1 cellular context compared by ENCODE assay signal in the genomic region with DNA sequence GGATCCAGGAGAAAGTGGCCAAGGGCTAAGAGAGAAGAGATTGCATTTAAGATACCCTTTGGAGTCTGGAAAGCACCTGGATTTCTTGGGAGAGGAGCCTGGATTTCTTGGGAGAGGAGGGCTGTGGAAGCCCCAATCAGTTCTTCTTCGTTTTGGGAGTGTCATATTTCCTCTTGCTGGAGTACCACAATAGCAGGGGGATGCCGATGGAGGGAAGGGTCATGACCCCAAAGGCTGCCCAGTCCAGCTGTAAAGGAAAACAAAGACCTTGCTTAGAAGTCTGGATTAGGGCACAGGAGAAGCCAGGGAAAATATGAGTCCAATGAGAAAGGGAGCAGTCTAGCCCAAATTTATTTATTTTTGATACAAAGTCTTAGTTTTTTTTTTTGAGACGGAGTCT.
TF ChIP-seq lines count a peak whose summit lies in the region.

No MANE protein-coding gene starts in this region.

TF ChIP-seq in WTC11, 78 proteins besides CTCF, POLR2A, EP300 and RAD21 (continued from another document):
- TF ChIP-seq, protein P1, sequence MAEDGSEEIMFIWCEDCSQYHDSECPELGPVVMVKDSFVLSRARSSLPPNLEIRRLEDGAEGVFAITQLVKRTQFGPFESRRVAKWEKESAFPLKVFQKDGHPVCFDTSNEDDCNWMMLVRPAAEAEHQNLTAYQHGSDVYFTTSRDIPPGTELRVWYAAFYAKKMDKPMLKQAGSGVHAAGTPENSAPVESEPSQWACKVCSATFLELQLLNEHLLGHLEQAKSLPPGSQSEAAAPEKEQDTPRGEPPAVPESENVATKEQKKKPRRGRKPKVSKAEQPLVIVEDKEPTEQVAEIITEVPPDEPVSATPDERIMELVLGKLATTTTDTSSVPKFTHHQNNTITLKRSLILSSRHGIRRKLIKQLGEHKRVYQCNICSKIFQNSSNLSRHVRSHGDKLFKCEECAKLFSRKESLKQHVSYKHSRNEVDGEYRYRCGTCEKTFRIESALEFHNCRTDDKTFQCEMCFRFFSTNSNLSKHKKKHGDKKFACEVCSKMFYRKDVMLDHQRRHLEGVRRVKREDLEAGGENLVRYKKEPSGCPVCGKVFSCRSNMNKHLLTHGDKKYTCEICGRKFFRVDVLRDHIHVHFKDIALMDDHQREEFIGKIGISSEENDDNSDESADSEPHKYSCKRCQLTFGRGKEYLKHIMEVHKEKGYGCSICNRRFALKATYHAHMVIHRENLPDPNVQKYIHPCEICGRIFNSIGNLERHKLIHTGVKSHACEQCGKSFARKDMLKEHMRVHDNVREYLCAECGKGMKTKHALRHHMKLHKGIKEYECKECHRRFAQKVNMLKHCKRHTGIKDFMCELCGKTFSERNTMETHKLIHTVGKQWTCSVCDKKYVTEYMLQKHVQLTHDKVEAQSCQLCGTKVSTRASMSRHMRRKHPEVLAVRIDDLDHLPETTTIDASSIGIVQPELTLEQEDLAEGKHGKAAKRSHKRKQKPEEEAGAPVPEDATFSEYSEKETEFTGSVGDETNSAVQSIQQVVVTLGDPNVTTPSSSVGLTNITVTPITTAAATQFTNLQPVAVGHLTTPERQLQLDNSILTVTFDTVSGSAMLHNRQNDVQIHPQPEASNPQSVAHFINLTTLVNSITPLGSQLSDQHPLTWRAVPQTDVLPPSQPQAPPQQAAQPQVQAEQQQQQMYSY (CRISPR knock-in tag; IDR thresholded peaks at IDR 0.05), result no peak
- TF ChIP-seq, protein P2, sequence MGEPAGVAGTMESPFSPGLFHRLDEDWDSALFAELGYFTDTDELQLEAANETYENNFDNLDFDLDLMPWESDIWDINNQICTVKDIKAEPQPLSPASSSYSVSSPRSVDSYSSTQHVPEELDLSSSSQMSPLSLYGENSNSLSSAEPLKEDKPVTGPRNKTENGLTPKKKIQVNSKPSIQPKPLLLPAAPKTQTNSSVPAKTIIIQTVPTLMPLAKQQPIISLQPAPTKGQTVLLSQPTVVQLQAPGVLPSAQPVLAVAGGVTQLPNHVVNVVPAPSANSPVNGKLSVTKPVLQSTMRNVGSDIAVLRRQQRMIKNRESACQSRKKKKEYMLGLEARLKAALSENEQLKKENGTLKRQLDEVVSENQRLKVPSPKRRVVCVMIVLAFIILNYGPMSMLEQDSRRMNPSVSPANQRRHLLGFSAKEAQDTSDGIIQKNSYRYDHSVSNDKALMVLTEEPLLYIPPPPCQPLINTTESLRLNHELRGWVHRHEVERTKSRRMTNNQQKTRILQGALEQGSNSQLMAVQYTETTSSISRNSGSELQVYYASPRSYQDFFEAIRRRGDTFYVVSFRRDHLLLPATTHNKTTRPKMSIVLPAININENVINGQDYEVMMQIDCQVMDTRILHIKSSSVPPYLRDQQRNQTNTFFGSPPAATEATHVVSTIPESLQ (CRISPR knock-in tag; IDR thresholded peaks at IDR 0.05), result no peak
- TF ChIP-seq, protein P3, sequence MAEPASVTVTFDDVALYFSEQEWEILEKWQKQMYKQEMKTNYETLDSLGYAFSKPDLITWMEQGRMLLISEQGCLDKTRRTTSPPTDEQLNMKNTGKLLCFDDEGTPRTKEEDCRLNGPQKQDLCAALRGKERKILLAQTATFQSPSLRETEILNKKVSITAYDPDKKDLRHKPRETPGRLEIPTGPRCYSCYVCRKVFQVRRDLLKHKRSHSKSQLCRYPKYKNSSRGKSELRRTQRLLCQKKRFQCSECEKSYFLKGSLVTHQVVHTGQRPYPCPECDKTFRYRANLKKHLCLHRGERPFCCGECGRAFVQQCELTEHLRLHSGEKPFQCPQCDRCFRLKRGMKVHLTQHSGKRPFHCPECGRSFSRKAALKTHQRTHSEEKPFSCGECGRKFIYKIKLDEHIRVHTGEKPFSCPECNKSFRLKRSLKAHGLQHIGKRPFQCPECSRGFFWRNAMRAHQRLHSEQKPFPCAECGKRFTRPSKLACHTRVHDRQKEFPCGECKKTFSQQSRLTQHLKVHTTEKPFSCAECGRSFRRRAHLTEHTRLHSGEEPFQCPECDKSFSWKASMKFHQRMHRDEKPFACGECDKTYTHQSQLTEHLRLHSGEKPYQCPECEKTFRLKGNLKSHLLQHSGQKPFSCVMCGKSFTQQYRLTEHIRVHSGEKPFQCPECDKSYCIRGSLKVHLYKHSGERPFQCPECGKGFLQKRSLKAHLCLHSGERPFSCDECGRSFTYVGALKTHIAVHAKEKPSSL (CRISPR knock-in tag; conservative IDR thresholded peaks at IDR 0.05), result no peak
- TF ChIP-seq ZNF219 (CRISPR knock-in tag; IDR thresholded peaks at IDR 0.05; ENCODE audit: borderline replicate concordance) (no peak), NFE2L1 (CRISPR knock-in tag; IDR thresholded peaks at IDR 0.05) (no peak)
- TF ChIP-seq, protein P4, sequence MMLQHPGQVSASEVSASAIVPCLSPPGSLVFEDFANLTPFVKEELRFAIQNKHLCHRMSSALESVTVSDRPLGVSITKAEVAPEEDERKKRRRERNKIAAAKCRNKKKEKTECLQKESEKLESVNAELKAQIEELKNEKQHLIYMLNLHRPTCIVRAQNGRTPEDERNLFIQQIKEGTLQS (CRISPR knock-in tag; conservative IDR thresholded peaks at IDR 0.05), result no peak
